Comparison of ENCODE assay signal across 11 cellular contexts in the genomic region with DNA sequence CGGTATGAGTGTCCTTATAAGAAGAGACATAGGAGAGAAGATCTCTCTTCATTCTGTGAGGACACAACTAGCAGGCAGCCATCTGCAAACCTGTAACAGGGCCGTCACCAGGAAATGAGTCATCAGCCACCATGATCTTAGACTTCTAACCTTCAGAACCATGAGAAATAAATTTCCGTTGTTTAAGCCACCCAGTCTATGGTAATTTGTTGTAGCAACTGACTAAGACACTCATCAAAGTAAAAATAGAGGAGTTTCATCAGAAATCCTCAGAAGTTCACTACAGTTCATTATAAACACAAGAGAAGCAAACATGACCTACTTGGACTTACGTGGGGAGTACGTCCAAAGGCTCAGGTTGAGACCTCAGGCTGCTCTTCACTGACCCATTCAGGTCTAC.
DNase-seq lines count a peak whose midpoint lies in the region; ATAC-seq and TF ChIP-seq lines count a peak whose summit lies in the region.
"Had no signal": no experiment of that assay in that cellular context is flagged by ENCODE, and none has a peak within 500 bp of the region (broad histone marks: within the 10 kb centered on the region; RNA-seq: fewer than 3 reads in every experiment).

No MANE protein-coding gene starts in this region.

- no peak overlapping the region for H3K9ac ChIP-seq in endodermal cell (ENCODE audit: extremely low read depth, low read length, poor library complexity, severe bottlenecking)

- no peaks in the 10 kb centered on the region for H3K27me3 Mint-ChIP-seq in endodermal cell (ENCODE audit: insufficient read depth)

- H3K4me1 ChIP-seq in endodermal cell (ENCODE audit: control insufficient read depth, insufficient read depth, low read length): no peaks in the 10 kb centered on the region

- no peak for ATAC-seq in HG03159 (IDR thresholded peaks at IDR 0.05; ENCODE audit: unreplicated experiment)
- no peak for ATAC-seq in GM21723 (IDR thresholded peaks at IDR 0.05; ENCODE audit: unreplicated experiment)

- no peaks in the 10 kb centered on the region for H3K9me3 Mint-ChIP-seq in endodermal cell

- TF ChIP-seq CTCF in AG09309 (IDR thresholded peaks at IDR 0.05; ENCODE audit: control insufficient read depth, insufficient read depth, low read depth, low read length, missing control alignments) (no peak), endodermal cell (conservative IDR thresholded peaks at IDR 0.05) (no peak)

- intact Hi-C loops in posterior vena cava (cut with DNase I): no loop called here

- no peak overlapping the region for H3K4me3 Mint-ChIP-seq in endodermal cell

- H3K4me1 Mint-ChIP-seq in endodermal cell: peaks cover 4% of the 10 kb centered on the region

- H3K27me3 ChIP-seq in endodermal cell (ENCODE audit: control insufficient read depth, insufficient read depth, low read length, poor library complexity, severe bottlenecking): no peaks in the 10 kb centered on the region
- H3K27me3 ChIP-seq: MG63 had no signal

- no peak overlapping the region for H3K27ac Mint-ChIP-seq in endodermal cell

- no peak overlapping the region for H3K27ac ChIP-seq in endodermal cell (ENCODE audit: low read depth, low read length)

- peaks cover 87% of the 10 kb centered on the region for H3K36me3 ChIP-seq in endodermal cell (ENCODE audit: control insufficient read depth, insufficient read depth, low read length)

- 83 to 94% methylated on average over 2 to 5 of the region's 5 CpGs for WGBS in endodermal cell (ENCODE audit: insufficient coverage in 1 of 2, insufficient read length in 1 of 2), 2 experiments

- H3K9me3 ChIP-seq in endodermal cell (ENCODE audit: control insufficient read depth, low read length): no peaks in the 10 kb centered on the region
- H3K9me3 ChIP-seq: MG63 had no signal

- H3K4me3 ChIP-seq in AG09309 (ENCODE audit: control insufficient read depth, low read depth, low read length): no peak overlapping the region
- H3K4me3 ChIP-seq in endodermal cell (ENCODE audit: low read length): no peak overlapping the region
- H3K4me3 ChIP-seq: MG63 had no signal

- H3K36me3 Mint-ChIP-seq in endodermal cell (ENCODE audit: low read depth): peaks cover 64% of the 10 kb centered on the region

- DNase-seq in AG09309 (ENCODE audit: low read depth) (peak; percentile 75), H4 (ENCODE audit: low spot score) (peak; percentile 86), T1000 (lab: John Stamatoyannopoulos, UW) (peak; percentile 11), glomerular visceral epithelial cell (ENCODE audit: extremely low spot score) (peak; percentile 57), endodermal cell (no peak), posterior vena cava (ENCODE audit: low spot score) (no peak)
- DNase-seq: aorta, Calu3, MG63 had no signal

Comparison
In these comparisons a context has a peak if more than half of its experiments do, and no peak if none do; other contexts are left out.
1. DNase-seq: peak in AG09309 (single experiment), H4 (single experiment), T1000 (single experiment) and glomerular visceral epithelial cell (single experiment); none in endodermal cell (single experiment) and posterior vena cava (single experiment).